ENCODE assay signal across 10 cellular contexts in the genomic region with DNA sequence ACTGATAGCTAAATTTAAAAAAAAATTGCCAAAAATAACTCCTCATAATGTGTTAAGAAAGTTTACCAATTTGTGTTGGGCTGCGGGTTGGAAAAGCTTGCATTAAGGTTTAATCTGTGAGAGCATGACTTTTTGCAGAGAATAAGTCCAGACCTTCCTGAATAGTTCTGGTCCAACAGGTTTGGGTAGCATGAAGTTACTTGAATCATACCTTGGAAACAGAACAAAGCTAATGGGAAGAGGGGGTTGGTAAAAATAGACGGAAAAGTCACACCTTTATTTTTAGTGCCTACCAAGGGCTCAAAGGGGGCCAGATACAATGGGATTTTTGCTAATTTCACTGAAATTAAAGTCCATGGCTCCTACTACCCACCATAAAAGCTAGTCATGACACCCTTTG.
DNase-seq lines count a peak whose midpoint lies in the region; ATAC-seq and TF ChIP-seq lines count a peak whose summit lies in the region.
"Had no signal": no experiment of that assay in that cellular context is flagged by ENCODE, and none has a peak within 500 bp of the region (broad histone marks: within the 10 kb centered on the region; RNA-seq: fewer than 3 reads in every experiment).

No MANE protein-coding gene starts in this region.

- H3K27me3 ChIP-seq in iPS-18a (ENCODE audit: control insufficient read depth, insufficient read depth, low read length), result no peaks in the 10 kb centered on the region

- TF ChIP-seq CTCF in 22Rv1 (IDR thresholded peaks at IDR 0.05), result no peak

- H3K9me3 ChIP-seq in ES-I3 (ENCODE audit: control insufficient read depth, insufficient read depth, low read length), result no peaks in the 10 kb centered on the region
- H3K9me3 ChIP-seq in SK-N-MC (ENCODE audit: low read depth, low read length), result no peaks in the 10 kb centered on the region
- no peaks in the 10 kb centered on the region for H3K9me3 ChIP-seq in iPS-18a (ENCODE audit: control insufficient read depth, low read depth, low read length)

- ATAC-seq in GM19035 (IDR thresholded peaks at IDR 0.05; ENCODE audit: unreplicated experiment), result no peak

- H3K36me3 ChIP-seq in ES-I3 (ENCODE audit: insufficient read depth, low read length), result peaks cover 36% of the 10 kb centered on the region
- peaks cover 61% of the 10 kb centered on the region for H3K36me3 ChIP-seq in SK-N-MC (ENCODE audit: insufficient read depth, low read length)
- H3K36me3 ChIP-seq in iPS-18a (ENCODE audit: control insufficient read depth, low read depth, low read length), result peaks cover 64% of the 10 kb centered on the region

- H3K9ac ChIP-seq in ES-I3 (ENCODE audit: low read depth, low read length) (peak overlapping the region; percentile 99; the same call in 1 of the 2 replicates), SK-N-MC (ENCODE audit: insufficient read length) (peak overlapping the region; percentile 74), iPS-18a (ENCODE audit: low read length) (peak overlapping the region; percentile 100)
- H3K9ac ChIP-seq: parathyroid adenoma had no signal

- H3K27ac ChIP-seq in 22Rv1, result peak overlapping the region; percentile 70
- peak overlapping the region; percentile 80 for H3K27ac ChIP-seq in SK-N-MC
- H3K27ac ChIP-seq in iPS-18a (ENCODE audit: low read length), result peak overlapping the region; percentile 8
- H3K27ac ChIP-seq: parathyroid adenoma had no signal

- H3K4me3 ChIP-seq in SK-N-MC (peak overlapping the region; percentile 89), iPS-18a (ENCODE audit: low read length) (peak overlapping the region; percentile 99)

- H3K4me1 ChIP-seq in ES-I3 (ENCODE audit: insufficient read depth, low read length) (peaks cover 37% of the 10 kb centered on the region), iPS-18a (ENCODE audit: control insufficient read depth, low read depth, low read length) (peaks cover 35% of the 10 kb centered on the region)

- DNase-seq in SK-N-MC (ENCODE audit: low read depth, low spot score) (no peak), kidney tubule cell (ENCODE audit: low spot score) (no peak), NCI-H1105 (lab: John Stamatoyannopoulos, UW) (no peak), NCI-H1092 (lab: John Stamatoyannopoulos, UW) (no peak)
- DNase-seq: NCI-H345 had no signal

Comparison
In these comparisons a context has a peak if more than half of its experiments do, and no peak if none do; other contexts are left out.
1. H3K27ac ChIP-seq: peak in every context shown above with its lines; median percentile 80 in SK-N-MC; 70 in 22Rv1; 8 in iPS-18a.